In genomic region chr1:67766117-67766978, GRCh38 we compare ENCODE assay signal across 8 cellular contexts.
DNase-seq lines count a peak whose midpoint lies in the region; ATAC-seq, FAIRE-seq and TF ChIP-seq lines count a peak whose summit lies in the region.

No MANE protein-coding gene starts in this region.

- no peak for TF ChIP-seq EP300 in H1 (IDR thresholded peaks at IDR 0.05; ENCODE audit: borderline replicate concordance in 1 of 2, low read depth in 2 of 2, low read length in 2 of 2)

- no peak overlapping the region for H3K4ac ChIP-seq in H1 (replicated peaks; ENCODE audit: insufficient read length, low read depth, low read length)

- H3K4me1 Mint-ChIP-seq in CD4-positive, alpha-beta T cell (ENCODE audit: low read depth) = peaks cover 6% of the 10 kb centered on the region

- CTCF ChIA-PET in CD4-positive, alpha-beta T cell (lab: Charles Lee) = interaction anchor here (0.6 to 2.3 kb wide), 7 partner anchors 14 to 852 kb away, joined by 3 to 7 read pairs (median 3); partner anchors contain the start of gene SERBP1
- CTCF ChIA-PET in H1 (lab: Charles Lee; ENCODE audit: partially characterized antibody) = interaction anchor here (0.6 to 13.2 kb wide), 91 partner anchors 9 to 752 kb away, joined by 3 to 156 read pairs (median 4); partner anchors contain the start of gene GADD45A

- no peak overlapping the region for H4K8ac ChIP-seq in H1 (ENCODE audit: extremely low read depth, insufficient read depth, low read length)

- H3K9me3 Mint-ChIP-seq in CD4-positive, alpha-beta T cell = no peaks in the 10 kb centered on the region

- H3K23ac ChIP-seq in H1 (ENCODE audit: insufficient read length) = no peak overlapping the region

- WGBS in H1 (ENCODE audit: extremely low coverage in 1 of 2, insufficient coverage in 1 of 2, insufficient read length in 1 of 2, insufficient replicate concordance in 2 of 2, low coverage in 1 of 2, low lambda C conversion rate in 2 of 2, missing lambda C conversion rate in 1 of 2), 2 experiments = 29% methylated on average over 17 of the region's 17 CpGs; no CpG with 5 or more reads in 1 of the 2 experiments
- WGBS in mesodermal cell (ENCODE audit: insufficient coverage in 2 of 2), 2 experiments = 22 to 28% methylated on average over 7 to 8 of the region's 17 CpGs

- no peak overlapping the region for H4K91ac ChIP-seq in H1 (replicated peaks; ENCODE audit: insufficient read length, low read length)

- TF ChIP-seq CTCF in CD4-positive, alpha-beta T cell (IDR thresholded peaks at IDR 0.05) = peak; percentile 70
- TF ChIP-seq CTCF in GM20000 (IDR thresholded peaks at IDR 0.05; ENCODE audit: extremely low read depth, missing control alignments) (peak; percentile 63), WI38 (IDR thresholded peaks at IDR 0.05; ENCODE audit: low read depth, low read length) (peak; percentile 56), H1 (IDR thresholded peaks at IDR 0.05; ENCODE audit: control extremely low read depth in 1 of 3, insufficient read depth in 1 of 3, low read depth in 1 of 3, low read length in 3 of 3) (peak in 2 of 3 experiments; percentile 67 to 74; a peak in 3 of 4 replicates)

- H3K18ac ChIP-seq in H1 (ENCODE audit: extremely low read depth, low read length) = 0 out of 2 replicates have a peak overlapping the region, but pooled peaks have one; percentile 0

- peak overlapping the region; percentile 38 for H3K4me3 ChIP-seq in WI38 (ENCODE audit: low read depth, low read length)
- peak overlapping the region in 1 of 4 experiments; percentile 49; a peak in 3 of 8 replicates for H3K4me3 ChIP-seq in H1 (ENCODE audit: extremely low read depth in 1 of 4, insufficient read depth in 2 of 4, low read depth in 3 of 4, low read length in 4 of 4)
- H3K4me3 ChIP-seq in mesodermal cell (ENCODE audit: extremely low read depth, insufficient read depth, low read length, poor library complexity, severe bottlenecking) = no peak overlapping the region

- peak overlapping the region; percentile 56 for H3K4me2 ChIP-seq in H1 (ENCODE audit: insufficient read depth in 1 of 2, low read depth in 2 of 2, low read length in 2 of 2)

- POLR2A ChIA-PET in CD4-positive, alpha-beta T cell (lab: Charles Lee) = no interaction called here
- POLR2A ChIA-PET in H1 (lab: Charles Lee; ENCODE audit: partially characterized antibody) = no interaction called here

- no peaks in the 10 kb centered on the region for H3K79me1 ChIP-seq in H1 (ENCODE audit: low read depth, low read length)

- peaks cover 0 to 1% of the 10 kb centered on the region in 2 experiments for H4K20me1 ChIP-seq in H1 (replicated peaks in 1 of 2; ENCODE audit: control insufficient read depth in 1 of 2, insufficient read depth in 2 of 2, low read length in 2 of 2)

- no peak overlapping the region for H2AK5ac ChIP-seq in H1 (ENCODE audit: low read depth, low read length)

- 0 out of 7 replicates have a peak overlapping the region, but pooled peaks of 1 of the 4 experiments have one; percentile 61 for H3K9ac ChIP-seq in H1 (replicated peaks in 1 of 4; ENCODE audit: extremely low read depth in 1 of 4, low read depth in 3 of 4, low read length in 3 of 4)

- H3K56ac ChIP-seq in H1 (replicated peaks; ENCODE audit: insufficient read length, low read depth, low read length) = no peak overlapping the region

- H3K36me3 ChIP-seq in H1 (ENCODE audit: control insufficient read depth in 2 of 4, insufficient read depth in 4 of 4, low read length in 3 of 4) (no peaks in the 10 kb centered on the region), mesodermal cell (ENCODE audit: control insufficient read depth, insufficient read depth, low read length) (peaks cover 3% of the 10 kb centered on the region)

- H3K36me3 Mint-ChIP-seq in CD4-positive, alpha-beta T cell (ENCODE audit: low read depth) = no peaks in the 10 kb centered on the region

- no peak overlapping the region for H2BK5ac ChIP-seq in H1 (ENCODE audit: low read depth, low read length)

- TF ChIP-seq POLR2A in H1 (IDR thresholded peaks at IDR 0.05; ENCODE audit: control extremely low read depth in 1 of 2, low read depth in 2 of 2, low read length in 2 of 2) = no peak

- intact Hi-C loops in CD4-positive, alpha-beta T cell (cut with DNase I, micrococcal nuclease) = loop anchor here in 1 of 2 experiments (10.0 kb wide), 1 partner anchor 532 kb away; no protein-coding TSS in a partner anchor

- peaks cover 48% of the 10 kb centered on the region for H3K27me3 Mint-ChIP-seq in CD4-positive, alpha-beta T cell

- H4K5ac ChIP-seq in H1 (ENCODE audit: insufficient read length, low read depth, low read length) = no peak overlapping the region

- peak; percentile 75 to 83 for TF ChIP-seq RAD21 in H1 (IDR thresholded peaks at IDR 0.05 in 1 of 2, conservative IDR thresholded peaks at IDR 0.05 in 1 of 2; ENCODE audit: low read depth in 2 of 2, low read length in 2 of 2)

- no peak overlapping the region for H2BK20ac ChIP-seq in H1 (ENCODE audit: low read length)

- H3K4me1 ChIP-seq in H1 (replicated peaks in 1 of 4; ENCODE audit: control insufficient read depth in 3 of 4, insufficient read depth in 4 of 4, low read length in 3 of 4) (peaks cover 0 to 4% (median 3%) of the 10 kb centered on the region in 4 experiments; a peak in 4 of 7 replicates), mesodermal cell (ENCODE audit: control insufficient read depth, insufficient read depth, low read length, poor library complexity, severe bottlenecking) (peaks cover 20% of the 10 kb centered on the region)

- H3K4me3 Mint-ChIP-seq in CD4-positive, alpha-beta T cell = peak overlapping the region; percentile 38

- H3K27me3 ChIP-seq in CD4-positive, alpha-beta T cell (ENCODE audit: control insufficient read depth, insufficient read depth, low read length) = peaks cover 14% of the 10 kb centered on the region
- no peaks in the 10 kb centered on the region for H3K27me3 ChIP-seq in H1 (replicated peaks in 1 of 4; ENCODE audit: control insufficient read depth in 3 of 4, extremely low read depth in 1 of 4, insufficient read depth in 3 of 4, low read length in 3 of 4)

- H3K27ac ChIP-seq in CD4-positive, alpha-beta T cell (ENCODE audit: low read depth, low read length) = no peak overlapping the region
- H3K27ac ChIP-seq in H1 (ENCODE audit: low read depth, low read length) (no peak overlapping the region), mesodermal cell (ENCODE audit: low read depth, low read length, severe bottlenecking) (peak overlapping the region; percentile 82)

- H3K27ac Mint-ChIP-seq in CD4-positive, alpha-beta T cell = no peak overlapping the region

- peak overlapping the region; percentile 90; the same call in 1 of the 2 replicates for H2AFZ ChIP-seq in H1 (ENCODE audit: low read length)

- peaks cover 1% of the 10 kb centered on the region; the same call in 1 of the 2 replicates for H3K23me2 ChIP-seq in H1 (ENCODE audit: low read depth, low read length)

- H2BK15ac ChIP-seq in H1 (ENCODE audit: low read length) = no peak overlapping the region

- no peaks in the 10 kb centered on the region for H3K79me2 ChIP-seq in H1 (ENCODE audit: control insufficient read depth in 1 of 2, insufficient read depth in 2 of 2, low read length in 2 of 2)

- H2BK120ac ChIP-seq in H1 (replicated peaks; ENCODE audit: low read depth, low read length) = no peak overlapping the region

- no peak overlapping the region for H3K14ac ChIP-seq in H1 (ENCODE audit: insufficient read length)

- no peaks in the 10 kb centered on the region for H3K9me3 ChIP-seq in CD4-positive, alpha-beta T cell (ENCODE audit: control insufficient read depth, low read length)
- H3K9me3 ChIP-seq in H1 (ENCODE audit: insufficient read depth in 2 of 2, low read depth in 1 of 2, low read length in 1 of 2) = no peaks in the 10 kb centered on the region
- no peaks in the 10 kb centered on the region for H3K9me3 ChIP-seq in mesodermal cell (ENCODE audit: control insufficient read depth, low read length)

- ATAC-seq in CD4-positive, alpha-beta T cell (ENCODE audit: poor library complexity) = peak; percentile 52
- peak; percentile 76 for ATAC-seq in stimulated activated naive CD8-positive, alpha-beta T cell treated with anti-CD3 and anti-CD28 coated beads, Interleukin-15, Interleukin-2, amounts not matched to agents 100 U/mL and 50 U/mL, for 24 hours
- ATAC-seq in GM18861 (IDR thresholded peaks at IDR 0.05; ENCODE audit: unreplicated experiment) = no peak

- H2BK12ac ChIP-seq in H1 (ENCODE audit: low read depth, low read length) = no peak overlapping the region

- no peak for FAIRE-seq in H1 (lab: Jason Lieb, UNC)

- DNase-seq in CD4-positive, alpha-beta T cell = peak in 6 of 10 experiments; percentile 5 to 34 (median 16)
- peak; percentile 43 for DNase-seq in GM20000 (ENCODE audit: low spot score)
- DNase-seq in NCI-H146 (lab: John Stamatoyannopoulos, UW) = peak; percentile 79
- peak in 1 of 2 experiments; percentile 66 for DNase-seq in H1 (ENCODE audit: low read depth in 1 of 2, low spot score in 2 of 2)
- DNase-seq in stimulated activated naive CD8-positive, alpha-beta T cell treated with anti-CD3 and anti-CD28 coated beads, Interleukin-15, Interleukin-2, amounts not matched to agents 100 U/mL and 50 U/mL, for 24 hours = peak; percentile 56

TF ChIP-seq in H1, 55 proteins besides CTCF, POLR2A, EP300 and RAD21:
- TF ChIP-seq SP1 (IDR thresholded peaks at IDR 0.05; ENCODE audit: low read depth, low read length) = no peak
- no peak for TF ChIP-seq POU5F1 (IDR thresholded peaks at IDR 0.05; ENCODE audit: low read depth, low read length)
- no peak for TF ChIP-seq HDAC6 (IDR thresholded peaks at IDR 0.05; ENCODE audit: low read depth, low read length)
- no peak for TF ChIP-seq CTBP2 (IDR thresholded peaks at IDR 0.05; ENCODE audit: borderline replicate concordance, insufficient read depth, insufficient read length, low read length)
- no peak for TF ChIP-seq PHF8 (conservative IDR thresholded peaks at IDR 0.05; ENCODE audit: low read depth, low read length)
- TF ChIP-seq CBX8 (IDR thresholded peaks at IDR 0.05; ENCODE audit: borderline replicate concordance, low read depth, low read length) = no peak
- TF ChIP-seq, protein P1, sequence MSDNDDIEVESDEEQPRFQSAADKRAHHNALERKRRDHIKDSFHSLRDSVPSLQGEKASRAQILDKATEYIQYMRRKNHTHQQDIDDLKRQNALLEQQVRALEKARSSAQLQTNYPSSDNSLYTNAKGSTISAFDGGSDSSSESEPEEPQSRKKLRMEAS (IDR thresholded peaks at IDR 0.05) = no peak
